Comparison of ENCODE assay signal across 13 cellular contexts in the genomic region with DNA sequence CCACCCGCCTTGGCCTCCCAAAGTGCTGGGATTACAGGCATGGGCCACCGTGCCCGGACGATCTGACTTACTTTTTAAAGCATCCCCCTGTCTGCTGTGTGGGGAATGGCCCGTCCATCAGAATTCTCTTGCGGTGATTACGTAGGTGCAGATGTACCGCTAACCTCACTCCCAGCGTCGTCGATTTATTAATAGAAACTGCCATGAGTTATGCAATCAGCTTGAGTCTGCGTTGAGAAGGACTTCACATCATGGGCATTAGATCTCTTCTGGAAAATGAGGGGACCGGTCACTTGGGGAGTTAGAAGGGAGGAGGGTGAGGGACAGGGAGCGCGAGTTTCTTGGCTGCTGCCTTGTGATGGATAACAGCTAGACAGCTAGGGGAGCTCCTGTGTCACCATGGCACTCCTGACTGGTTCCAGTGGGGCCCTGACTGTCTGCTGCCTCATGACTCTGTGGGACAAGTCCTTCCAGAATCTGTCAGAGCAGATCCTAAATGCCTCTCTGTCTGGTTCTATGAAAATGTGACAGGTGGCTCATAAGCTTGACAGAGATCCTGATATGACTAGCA. TPM values are rescaled to one million over a fixed set of nuclear protein-coding genes. Genes with fewer than 3 reads are reported as not detected.
DNase-seq lines count a peak whose midpoint lies in the region; ATAC-seq and TF ChIP-seq lines count a peak whose summit lies in the region.
"Had no signal": no experiment of that assay in that cellular context is flagged by ENCODE, and none has a peak within 500 bp of the region (broad histone marks: within the 10 kb centered on the region; RNA-seq: fewer than 3 reads in every experiment).

No MANE protein-coding gene starts in this region.

- peaks cover 31% of the 10 kb centered on the region for H3F3A ChIP-seq in PC-9 (ENCODE audit: insufficient read depth, low read depth)

- POLR2A ChIA-PET in PC-9 (lab: Charles Lee; ENCODE audit: unreplicated experiment) = no interaction called here

- TF ChIP-seq CTCF in PC-9 (conservative IDR thresholded peaks at IDR 0.05) (no peak), fibroblast of villous mesenchyme (IDR thresholded peaks at IDR 0.05; ENCODE audit: insufficient read depth, low read depth, low read length) (no peak), nephron (IDR thresholded peaks at IDR 0.05; ENCODE audit: unreplicated experiment in 3 of 3) (no peak)

- no peaks in the 10 kb centered on the region for H3K27me3 Mint-ChIP-seq in nephron (ENCODE audit: low read depth)
- no peaks in the 10 kb centered on the region for H3K27me3 Mint-ChIP-seq in activated naive CD8-positive, alpha-beta T cell treated with anti-CD3 and anti-CD28 coated beads for 36 hours
- no peaks in the 10 kb centered on the region for H3K27me3 Mint-ChIP-seq in stimulated activated naive B cell treated with anti-CD40 and anti-IgM and Interleukin-4, amounts not matched to agents 10 μg/mL and 1 μg/mL and 100 μg/mL, for 72 hours
- H3K27me3 Mint-ChIP-seq: central memory CD8-positive, alpha-beta T cell had no signal

- DNase-seq in D341Med (ENCODE audit: low spot score) (peak; percentile 54), PC-9 (no peak), fibroblast of villous mesenchyme (ENCODE audit: low read depth) (peak; percentile 49), germinal center (ENCODE audit: low spot score) (no peak), dermis blood vessel endothelial cell (no peak)
- no peak for DNase-seq in activated naive CD8-positive, alpha-beta T cell treated with anti-CD3 and anti-CD28 coated beads for 36 hours
- DNase-seq in stimulated activated naive B cell treated with anti-CD40 and anti-IgM and Interleukin-4, amounts not matched to agents 10 μg/mL and 1 μg/mL and 100 μg/mL, for 72 hours = no peak
- DNase-seq: NCI-H226, substantia nigra had no signal

- H3K36me3 Mint-ChIP-seq in nephron (ENCODE audit: low read depth) = peaks cover 15% of the 10 kb centered on the region
- peaks cover 2% of the 10 kb centered on the region for H3K36me3 Mint-ChIP-seq in activated naive CD8-positive, alpha-beta T cell treated with anti-CD3 and anti-CD28 coated beads for 36 hours
- H3K36me3 Mint-ChIP-seq in stimulated activated naive B cell treated with anti-CD40 and anti-IgM and Interleukin-4, amounts not matched to agents 10 μg/mL and 1 μg/mL and 100 μg/mL, for 72 hours = peaks cover 20% of the 10 kb centered on the region in 2 donors
- H3K36me3 Mint-ChIP-seq: activated naive CD4-positive, alpha-beta T cell treated with anti-CD3 and anti-CD28 coated beads, Interleukin-2, amount 50 U/mL, for 72 hours had no signal

- intact Hi-C loops in PC-9 (cut with micrococcal nuclease; ENCODE audit: unreplicated experiment) = no loop called here

- H3K27ac ChIP-seq in PC-9 = peak overlapping the region; percentile 16; the same call in 1 of the 2 replicates
- H3K27ac ChIP-seq: epithelial cell of prostate had no signal

- peaks cover 27% of the 10 kb centered on the region for H3K4me1 ChIP-seq in PC-9 (replicated peaks; ENCODE audit: insufficient read depth)

- no TSS peak for BruUV-seq in PC-9 (replicated peaks; lab: Mats Ljungman, UMichigan)

- H3K4me1 Mint-ChIP-seq in nephron = peaks cover 25% of the 10 kb centered on the region
- H3K4me1 Mint-ChIP-seq in activated naive CD8-positive, alpha-beta T cell treated with anti-CD3 and anti-CD28 coated beads for 36 hours = peaks cover 16% of the 10 kb centered on the region
- peaks cover 5 to 9% of the 10 kb centered on the region in 2 donors for H3K4me1 Mint-ChIP-seq in stimulated activated naive B cell treated with anti-CD40 and anti-IgM and Interleukin-4, amounts not matched to agents 10 μg/mL and 1 μg/mL and 100 μg/mL, for 72 hours

- no peaks in the 10 kb centered on the region for H3K9me3 Mint-ChIP-seq in nephron
- H3K9me3 Mint-ChIP-seq in activated naive CD8-positive, alpha-beta T cell treated with anti-CD3 and anti-CD28 coated beads for 36 hours = no peaks in the 10 kb centered on the region
- H3K9me3 Mint-ChIP-seq in stimulated activated naive B cell treated with anti-CD40 and anti-IgM and Interleukin-4, amounts not matched to agents 10 μg/mL and 1 μg/mL and 100 μg/mL, for 72 hours = no peaks in the 10 kb centered on the region
- H3K9me3 Mint-ChIP-seq: activated naive CD4-positive, alpha-beta T cell treated with anti-CD3 and anti-CD28 coated beads, Interleukin-2, amount 50 U/mL, for 72 hours; central memory CD8-positive, alpha-beta T cell had no signal

- no peak overlapping the region for H2AFZ ChIP-seq in PC-9

- H3K27me3 ChIP-seq in PC-9 (ENCODE audit: insufficient read depth, low read depth) = no peaks in the 10 kb centered on the region

- peak overlapping the region; percentile 16 to 39 (median 20) for H3K27ac Mint-ChIP-seq in nephron
- no peak overlapping the region for H3K27ac Mint-ChIP-seq in activated naive CD8-positive, alpha-beta T cell treated with anti-CD3 and anti-CD28 coated beads for 36 hours
- H3K27ac Mint-ChIP-seq in stimulated activated naive B cell treated with anti-CD40 and anti-IgM and Interleukin-4, amounts not matched to agents 10 μg/mL and 1 μg/mL and 100 μg/mL, for 72 hours = no peak overlapping the region
- H3K27ac Mint-ChIP-seq: activated naive CD4-positive, alpha-beta T cell treated with anti-CD3 and anti-CD28 coated beads, Interleukin-2, amount 50 U/mL, for 72 hours had no signal

- no peaks in the 10 kb centered on the region for H3K9me2 ChIP-seq in PC-9 (ENCODE audit: insufficient read depth)

- no peak overlapping the region for H3K4me3 ChIP-seq in PC-9
- no peak overlapping the region for H3K4me3 ChIP-seq in fibroblast of villous mesenchyme (ENCODE audit: low read depth, low read length)

- H3K79me2 ChIP-seq in PC-9 (ENCODE audit: low read depth) = peaks cover 33% of the 10 kb centered on the region

- H3K36me3 ChIP-seq in PC-9 (ENCODE audit: low read depth) = peaks cover 4% of the 10 kb centered on the region

- no peaks in the 10 kb centered on the region for H4K20me1 ChIP-seq in PC-9 (ENCODE audit: insufficient read depth)

- no peak for ATAC-seq in stimulated activated naive B cell treated with anti-CD40 and anti-IgM and Interleukin-4, amounts not matched to agents 10 μg/mL and 1 μg/mL and 100 μg/mL, for 72 hours (replicated peaks)
- ATAC-seq: activated naive CD4-positive, alpha-beta T cell treated with anti-CD3 and anti-CD28 coated beads, Interleukin-2, amount 50 U/mL, for 72 hours had no signal

- H3K9me3 ChIP-seq in PC-9 (ENCODE audit: insufficient read depth, low read depth) = no peaks in the 10 kb centered on the region

- CTCF ChIA-PET in PC-9 (lab: Charles Lee) = interaction anchor here (0.6 kb wide), 1 partner anchor 38 kb away, joined by 4 read pairs; no protein-coding TSS in a partner anchor

- no peak overlapping the region for H3K4me3 Mint-ChIP-seq in nephron
- H3K4me3 Mint-ChIP-seq in activated naive CD8-positive, alpha-beta T cell treated with anti-CD3 and anti-CD28 coated beads for 36 hours = no peak overlapping the region
- H3K4me3 Mint-ChIP-seq in stimulated activated naive B cell treated with anti-CD40 and anti-IgM and Interleukin-4, amounts not matched to agents 10 μg/mL and 1 μg/mL and 100 μg/mL, for 72 hours = no peak overlapping the region
- H3K4me3 Mint-ChIP-seq: central memory CD8-positive, alpha-beta T cell had no signal

- H3K4me2 ChIP-seq in PC-9 = no peak overlapping the region

RNA-seq across cellular contexts. Expression of gene POR, which starts 35.2 kb away (rescaled TPM):
- total RNA-seq in PC-9 (2021) = 151 and 205 TPM in 2 replicates
- total RNA-seq in fibroblast of villous mesenchyme = 77.0 and 90.7 TPM in 2 replicates
- 10 to 100 TPM; 35.4 to 41.3 TPM for total RNA-seq in activated naive CD8-positive, alpha-beta T cell treated with anti-CD3 and anti-CD28 coated beads for 36 hours
- total RNA-seq in dermis blood vessel endothelial cell = 87.0 and 102 TPM in 2 replicates

RNA-seq across cellular contexts. Expression of gene TMEM120A, which starts 44.2 kb away (rescaled TPM):
- 26.9 and 27.0 TPM in 2 replicates for total RNA-seq in PC-9 (2021)
- 18.4 and 30.2 TPM in 2 replicates for total RNA-seq in fibroblast of villous mesenchyme
- total RNA-seq in activated naive CD8-positive, alpha-beta T cell treated with anti-CD3 and anti-CD28 coated beads for 36 hours = 10 to 100 TPM; 19.6 to 22.1 TPM
- total RNA-seq in dermis blood vessel endothelial cell = 43.4 and 47.8 TPM in 2 replicates

Comparison
In these comparisons a context has a peak if more than half of its experiments do, and no peak if none do; other contexts are left out.
1. DNase-seq: peak in D341Med (single experiment) and fibroblast of villous mesenchyme (single experiment); none in PC-9 (0 of 2), activated naive CD8-positive, alpha-beta T cell treated with anti-CD3 and anti-CD28 coated beads for 36 hours (single experiment), germinal center (single experiment), dermis blood vessel endothelial cell (single experiment) and stimulated activated naive B cell treated with anti-CD40 and anti-IgM and Interleukin-4, amounts not matched to agents 10 μg/mL and 1 μg/mL and 100 μg/mL, for 72 hours (single experiment).
2. H3K27ac Mint-ChIP-seq: peak in nephron (3 of 3); none in activated naive CD8-positive, alpha-beta T cell treated with anti-CD3 and anti-CD28 coated beads for 36 hours (single experiment) and stimulated activated naive B cell treated with anti-CD40 and anti-IgM and Interleukin-4, amounts not matched to agents 10 μg/mL and 1 μg/mL and 100 μg/mL, for 72 hours (single experiment).